7 cellular contexts compared by ENCODE assay signal in genomic region chr1:23825076-23825761, GRCh38. TPM values are rescaled to one million over a fixed set of nuclear protein-coding genes. Genes with fewer than 3 reads are reported as not detected.
DNase-seq lines count a peak whose midpoint lies in the region; ATAC-seq, FAIRE-seq and TF ChIP-seq lines count a peak whose summit lies in the region.

Gene HMGCL (minus strand): TSS chr1:23825429. CDS start chr1:23825415, 14 bp downstream.

- WGBS in mammary epithelial cell (ENCODE audit: low coverage, missing lambda C conversion rate) = 0% methylated on average over 7 of the region's 42 CpGs
- 0 to 1% (median 1%) methylated on average over 37 to 42 of the region's 42 CpGs for WGBS in small intestine, 3 donors

- peak within 1 kb of the TSS; percentile 98 for H3K9ac ChIP-seq in mammary epithelial cell (ENCODE audit: insufficient read depth, low read length)

- no TSS peak for BruUV-seq in mammary epithelial cell (replicated peaks; lab: Mats Ljungman, UMichigan)

- H3K27me3 ChIP-seq in mammary epithelial cell (ENCODE audit: insufficient read depth, low read length) (no peaks in the 10 kb centered on the region), small intestine (ENCODE audit: control insufficient read depth in 2 of 2, insufficient read depth in 2 of 2, low read length in 2 of 2) (no peaks in the 10 kb centered on the region)

- no peaks in the 10 kb centered on the region for H3K36me3 ChIP-seq in mammary epithelial cell (ENCODE audit: insufficient read depth, low read length)
- no peaks in the 10 kb centered on the region for H3K36me3 ChIP-seq in small intestine (ENCODE audit: control insufficient read depth in 2 of 2, insufficient read depth in 2 of 2, low read length in 2 of 2)

- no peaks in the 10 kb centered on the region for H4K20me1 ChIP-seq in mammary epithelial cell (ENCODE audit: insufficient read depth, low read length)

- TF ChIP-seq CTCF in WI38 (IDR thresholded peaks at IDR 0.05; ENCODE audit: low read depth, low read length) (no peak), mammary epithelial cell (conservative IDR thresholded peaks at IDR 0.05 in 1 of 2, IDR thresholded peaks at IDR 0.05 in 1 of 2; ENCODE audit: extremely low read depth in 1 of 2, insufficient read depth in 1 of 2, low read depth in 1 of 2, low read length in 2 of 2) (no peak)

- DNase-seq in NCI-H2227 treated with DMSO at 0.1 percent for 48 hours (lab: John Stamatoyannopoulos, UW) (peak; percentile 94), mammary epithelial cell (peak; percentile 83), iPS-NIHi7 (ENCODE audit: extremely low spot score) (peak; percentile 97), small intestine (peak; percentile 88)

- peak within 1 kb of the TSS; percentile 88 for H3K4me2 ChIP-seq in mammary epithelial cell (ENCODE audit: insufficient read depth, low read depth, low read length)

- in situ Hi-C loops in mammary epithelial cell (cut with MboI; ENCODE audit: low sequenced_read_pairs in 2 of 2) = no loop called here

- H3K9me3 ChIP-seq in mammary epithelial cell (replicated peaks; ENCODE audit: insufficient read depth, low read length) (no peaks in the 10 kb centered on the region), small intestine (ENCODE audit: control insufficient read depth, low read depth) (no peaks in the 10 kb centered on the region)

- ATAC-seq in GM18511 (IDR thresholded peaks at IDR 0.05; ENCODE audit: unreplicated experiment) (peak; percentile 85), HG03060 (IDR thresholded peaks at IDR 0.05; ENCODE audit: low read depth, unreplicated experiment) (peak; percentile 45)

- H3K4me1 ChIP-seq in mammary epithelial cell (ENCODE audit: insufficient read depth, low read length) = peaks cover 7% of the 10 kb centered on the region
- H3K4me1 ChIP-seq in small intestine (ENCODE audit: control insufficient read depth in 2 of 2, insufficient read depth in 1 of 2, low read depth in 1 of 2, low read length in 1 of 2) = peaks cover 0 to 4% of the 10 kb centered on the region in 2 donors

- H3K4me3 ChIP-seq in WI38 (ENCODE audit: low read depth, low read length) (peak within 1 kb of the TSS; percentile 97), mammary epithelial cell (replicated peaks in 1 of 3; ENCODE audit: insufficient read depth in 1 of 3, low read depth in 2 of 3, low read length in 3 of 3) (peak within 1 kb of the TSS; percentile 77 to 98 (median 97)), small intestine (ENCODE audit: low read depth in 1 of 2, low read length in 2 of 2) (peak within 1 kb of the TSS; percentile 63 to 91)

- peaks cover 14% of the 10 kb centered on the region for H3K79me2 ChIP-seq in mammary epithelial cell (ENCODE audit: insufficient read depth, low read length)

- H2AFZ ChIP-seq in mammary epithelial cell (ENCODE audit: low read depth, low read length) = peak within 1 kb of the TSS; percentile 99

- intact Hi-C loops in mammary epithelial cell (cut with micrococcal nuclease) = loop anchor here (2.0 kb wide), 1 partner anchor 40 kb away; no protein-coding TSS in a partner anchor

- CTCF ChIA-PET in mammary epithelial cell (lab: Charles Lee; ENCODE audit: low non-redundant PET) = no interaction called here

- H3K27ac ChIP-seq in mammary epithelial cell (ENCODE audit: insufficient read depth, low read depth, low read length) = peak within 1 kb of the TSS; percentile 72
- peak within 1 kb of the TSS; percentile 83 to 99 for H3K27ac ChIP-seq in small intestine (ENCODE audit: low read depth in 1 of 2, low read length in 1 of 2)

- FAIRE-seq in small intestine (lab: Jason Lieb, UNC) = no peak

- dilution Hi-C loops in mammary epithelial cell (cut with HindIII; ENCODE audit: low sequenced_read_pairs) = no loop called here

RNA-seq across cellular contexts. Expression of gene HMGCL, which starts in this region (rescaled TPM):
- total RNA-seq in mammary epithelial cell = 10 to 100 TPM; 31.5 to 33.0 TPM
- polyA plus RNA-seq in mammary epithelial cell (25.8 TPM), small intestine (100 to 1,000 TPM in 1 of 3 donors, 10 to 100 TPM in 2; 52.2 to 105 (median 89.7) TPM)
- polyA minus RNA-seq in mammary epithelial cell = 2.1 TPM

Comparison
In these comparisons a context has a peak if more than half of its experiments do, and no peak if none do; other contexts are left out.
1. Peak in every context shown above with its lines: DNase-seq, ATAC-seq, H3K4me3 ChIP-seq and H3K27ac ChIP-seq.